8 cellular contexts compared by ENCODE assay signal in genomic region chr11:17207317-17208256, GRCh38.
A peak's percentile ranks its signal among the peaks of the same experiment; 100 is the strongest.
DNase-seq lines count a peak whose midpoint lies in the region; ATAC-seq and TF ChIP-seq lines count a peak whose summit lies in the region.

Gene PIK3C2A (minus strand): TSS chr11:17207986. CDS start chr11:17169741, 38,245 bp downstream.

- H4K20me1 ChIP-seq in BLaER1: peaks cover 41% of the 10 kb centered on the region

- TF ChIP-seq CTCF in choroid plexus epithelial cell (conservative IDR thresholded peaks at IDR 0.05; ENCODE audit: low read depth, low read length): no peak

- peaks cover 10% of the 10 kb centered on the region for H3K36me3 ChIP-seq in BLaER1

- ATAC-seq in GM19324 (IDR thresholded peaks at IDR 0.05; ENCODE audit: low FRiP score, unreplicated experiment): peak; percentile 99
- ATAC-seq in HG03460 (IDR thresholded peaks at IDR 0.05; ENCODE audit: unreplicated experiment): peak; percentile 95

- H3K4me3 ChIP-seq in BLaER1 (peak within 1 kb of the TSS; percentile 92), choroid plexus epithelial cell (ENCODE audit: low read depth, low read length) (peak within 1 kb of the TSS; percentile 95)

- peak within 1 kb of the TSS; percentile 88 for H3K27ac ChIP-seq in BLaER1

- DNase-seq in NCI-H524 treated with DMSO at 0.1 percent for 48 hours (lab: John Stamatoyannopoulos, UW) (peak; percentile 28), choroid plexus epithelial cell (ENCODE audit: low read depth) (peak; percentile 95), kidney glomerular epithelial cell (lab: John Stamatoyannopoulos, UW) (peak; percentile 85)
- peak; percentile 95 to 96 for DNase-seq in activated CD4-positive, alpha-beta T cell treated with anti-CD3 and anti-CD28 coated beads for 4 hours
- peak; percentile 77 to 89 for DNase-seq in stimulated activated CD4-positive, alpha-beta T cell treated with anti-CD3 and anti-CD28 coated beads, Interleukin-1b, Interleukin-23, amount 100 ng/mL, for 1 hour (ENCODE audit: low read depth in 2 of 2)

- H3K4me1 ChIP-seq in BLaER1: peaks cover 24% of the 10 kb centered on the region

- peak within 1 kb of the TSS; percentile 90 for H3K9ac ChIP-seq in BLaER1

- no peaks in the 10 kb centered on the region for H3K9me3 ChIP-seq in BLaER1

- H3K27me3 ChIP-seq in BLaER1: no peaks in the 10 kb centered on the region

- peak within 1 kb of the TSS; percentile 87 for H3K4me2 ChIP-seq in BLaER1

Comparison
In these comparisons a context has a peak if more than half of its experiments do, and no peak if none do; other contexts are left out.
1. Peak in every context shown above with its lines: DNase-seq, ATAC-seq, H3K4me3 ChIP-seq and H3K27ac ChIP-seq.
2. DNase-seq: peak in every context shown above with its lines; median percentile 96 in activated CD4-positive, alpha-beta T cell treated with anti-CD3 and anti-CD28 coated beads for 4 hours; 95 in choroid plexus epithelial cell; 85 in kidney glomerular epithelial cell; 83 in stimulated activated CD4-positive, alpha-beta T cell treated with anti-CD3 and anti-CD28 coated beads, Interleukin-1b, Interleukin-23, amount 100 ng/mL, for 1 hour; 28 in NCI-H524 treated with DMSO at 0.1 percent for 48 hours.